In the genomic region with DNA sequence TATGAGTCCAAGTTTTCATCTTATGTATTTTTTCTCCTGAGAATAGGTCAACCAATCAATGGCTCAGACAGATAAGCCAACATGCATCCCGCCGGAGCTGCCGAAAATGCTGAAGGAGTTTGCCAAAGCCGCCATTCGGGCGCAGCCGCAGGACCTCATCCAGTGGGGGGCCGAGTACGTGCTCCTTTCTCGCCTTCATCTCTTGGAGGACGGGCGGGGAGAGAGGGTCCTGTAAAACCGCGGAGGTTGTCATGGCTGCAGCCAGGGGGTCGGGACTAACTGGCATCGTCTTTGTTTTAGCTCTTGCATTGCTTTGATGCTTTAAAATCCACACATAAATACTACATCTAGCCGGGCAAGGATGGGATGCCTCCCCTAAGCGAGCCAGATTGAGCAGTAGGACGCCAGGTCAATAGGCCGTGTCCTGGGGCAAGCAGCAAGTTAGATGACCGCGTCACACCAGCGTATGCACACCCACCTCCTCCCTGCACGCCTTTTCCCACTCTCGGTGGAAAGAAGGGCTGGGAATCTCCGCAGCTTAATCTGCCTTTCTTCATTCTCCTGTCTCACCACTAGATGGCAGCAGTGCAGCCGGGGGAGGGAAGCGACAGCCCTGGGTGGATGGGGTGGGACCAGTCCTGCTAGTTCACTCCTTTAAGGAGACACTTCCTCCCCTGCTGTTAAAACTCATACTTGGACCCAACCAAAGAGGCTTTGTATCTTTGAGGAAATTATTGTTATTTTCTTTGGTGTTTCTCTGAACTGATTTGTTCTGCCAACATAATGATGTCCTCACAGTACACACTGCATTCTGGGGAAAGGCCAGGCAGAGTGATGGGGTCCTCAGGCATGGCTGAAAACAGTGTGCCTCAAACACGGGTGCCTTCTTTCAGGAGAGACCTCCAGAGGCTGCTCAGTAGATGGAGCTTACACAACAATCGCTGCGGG, we compare ENCODE assay signal across 8 cellular contexts. TPM values are rescaled to one million over a fixed set of nuclear protein-coding genes. Genes with fewer than 3 reads are reported as not detected.
DNase-seq lines count a peak whose midpoint lies in the region; ATAC-seq, FAIRE-seq and TF ChIP-seq lines count a peak whose summit lies in the region.
"Not testable (repeated sequence)": the region's sequence is repeated elsewhere in the genome, so short reads cannot be mapped to it uniquely, and the experiment has no call there.

No MANE protein-coding gene starts in this region.

- not testable (repeated sequence) for H3K27ac ChIP-seq in caudate nucleus (ENCODE audit: low read depth, low read length); ovary

- not testable (repeated sequence) for DNase-seq in GM06990 (ENCODE audit: extremely low read depth, insufficient read length)
- DNase-seq in NCI-H446 treated with DMSO at 0.1 percent for 48 hours (lab: John Stamatoyannopoulos, UW), result peak; percentile 4
- DNase-seq in activated CD4-positive, alpha-beta T cell treated with anti-CD3 and anti-CD28 coated beads for 36 hours, result peak; percentile 47
- DNase-seq in caudate nucleus (lab: John Stamatoyannopoulos, UW), result peak in 52 of 61 donors; percentile 3 to 69 (median 45)
- DNase-seq in ovary, result peak; percentile 32 to 53 (median 45)
- DNase-seq in urothelium cell line (ENCODE audit: low spot score), result peak; percentile 43

- peaks cover 20% of the 10 kb centered on the region for H3K27me3 Mint-ChIP-seq in activated CD4-positive, alpha-beta T cell treated with anti-CD3 and anti-CD28 coated beads for 36 hours

- not testable (repeated sequence) for H3K36me3 ChIP-seq in GM06990 (ENCODE audit: control insufficient read depth, insufficient read depth, low read length); ovary

- not testable (repeated sequence) for H3K9me3 ChIP-seq in ovary

- not testable (repeated sequence) for H3K4me1 ChIP-seq in ovary (ENCODE audit: insufficient read depth)

- H3K4me3 Mint-ChIP-seq in activated CD4-positive, alpha-beta T cell treated with anti-CD3 and anti-CD28 coated beads for 36 hours, result peak overlapping the region; percentile 28

- TF ChIP-seq EP300 in ovary (IDR thresholded peaks at IDR 0.05), result not testable (repeated sequence)

- TF ChIP-seq POLR2A in ovary (IDR thresholded peaks at IDR 0.05), result not testable (repeated sequence)

- H3K27ac Mint-ChIP-seq in activated CD4-positive, alpha-beta T cell treated with anti-CD3 and anti-CD28 coated beads for 36 hours, result not testable (repeated sequence)

- intact Hi-C loops in activated CD4-positive, alpha-beta T cell treated with anti-CD3 and anti-CD28 coated beads for 36 hours (cut with DNase I, micrococcal nuclease), result loop anchor here in 1 of 2 experiments (1.0 to 5.0 kb wide), 3 partner anchors 18 to 225 kb away; partner anchors contain the start of gene SLC41A3
- intact Hi-C loops in ovary (cut with DNase I), result not testable (repeated sequence)

- ATAC-seq in HG03378 (IDR thresholded peaks at IDR 0.05; ENCODE audit: unreplicated experiment), result peak; percentile 62
- ATAC-seq in activated CD4-positive, alpha-beta T cell treated with anti-CD3 and anti-CD28 coated beads for 36 hours, result peak; percentile 81

- not testable (repeated sequence) for H3K27me3 ChIP-seq in GM06990 (replicated peaks; ENCODE audit: control insufficient read depth, insufficient read depth, low read length); ovary

- H3K4me1 Mint-ChIP-seq in activated CD4-positive, alpha-beta T cell treated with anti-CD3 and anti-CD28 coated beads for 36 hours, result not testable (repeated sequence)

- H3K4me3 ChIP-seq in GM06990 (replicated peaks; ENCODE audit: low read depth, low read length), result not testable (repeated sequence)
- peak overlapping the region; percentile 40 for H3K4me3 ChIP-seq in iPS-11a (ENCODE audit: low read depth, low read length)
- peak overlapping the region; percentile 20 for H3K4me3 ChIP-seq in ovary

- CTCF ChIA-PET in activated CD4-positive, alpha-beta T cell treated with anti-CD3 and anti-CD28 coated beads for 36 hours (lab: Charles Lee), result interaction anchor here (0.7 to 1.2 kb wide), 5 partner anchors 15 to 501 kb away, joined by 3 to 4 read pairs (median 3); no protein-coding TSS in a partner anchor

- POLR2A ChIA-PET in activated CD4-positive, alpha-beta T cell treated with anti-CD3 and anti-CD28 coated beads for 36 hours (lab: Charles Lee), result interaction anchor here (0.7 kb wide), 1 partner anchor 96 kb away, joined by 4 read pairs; no protein-coding TSS in a partner anchor

- TF ChIP-seq CTCF in GM06990 (IDR thresholded peaks at IDR 0.05; ENCODE audit: insufficient read depth, low read length, poor library complexity, severe bottlenecking) (peak; percentile 63), ovary (IDR thresholded peaks at IDR 0.05) (peak; percentile 51 to 71 (median 57))

- not testable (repeated sequence) for H3K9me3 Mint-ChIP-seq in activated CD4-positive, alpha-beta T cell treated with anti-CD3 and anti-CD28 coated beads for 36 hours (ENCODE audit: low read depth)

- peak; percentile 97 for FAIRE-seq in urothelium cell line (lab: Jason Lieb, UNC)

- H3K36me3 Mint-ChIP-seq in activated CD4-positive, alpha-beta T cell treated with anti-CD3 and anti-CD28 coated beads for 36 hours (ENCODE audit: low read depth), result not testable (repeated sequence)

- WGBS in ovary, 3 donors, result 1 to 5% (median 1%) methylated on average over 29 to 31 of the region's 31 CpGs

RNA-seq across cellular contexts. Expression of gene ROPN1B, which starts 3.3 kb away (rescaled TPM):
- total RNA-seq in activated CD4-positive, alpha-beta T cell treated with anti-CD3 and anti-CD28 coated beads for 36 hours, result not detected
- under 1 TPM in 1 of 7 donors, not detected in 6; 0.23 TPM for total RNA-seq in ovary
- polyA plus RNA-seq in ovary, result not detected
